ENCODE assay signal across 12 cellular contexts in genomic region chr10:3892440-3893101, GRCh38.
DNase-seq lines count a peak whose midpoint lies in the region; ATAC-seq and TF ChIP-seq lines count a peak whose summit lies in the region.
"Had no signal": no experiment of that assay in that cellular context is flagged by ENCODE, and none has a peak within 500 bp of the region (broad histone marks: within the 10 kb centered on the region; RNA-seq: fewer than 3 reads in every experiment).

No MANE protein-coding gene starts in this region.

- peak overlapping the region; percentile 85 to 98 (median 94) for H3K27ac Mint-ChIP-seq in CD4-positive, alpha-beta memory T cell
- H3K27ac Mint-ChIP-seq in T-cell: peak overlapping the region; percentile 82 to 92
- H3K27ac Mint-ChIP-seq in GM23338: no peak overlapping the region

- H3K27me3 Mint-ChIP-seq in CD4-positive, alpha-beta memory T cell: no peaks in the 10 kb centered on the region
- no peaks in the 10 kb centered on the region for H3K27me3 Mint-ChIP-seq in T-cell
- H3K27me3 Mint-ChIP-seq in GM23338 (ENCODE audit: insufficient read depth, low read depth, poor library complexity): peaks cover 7% of the 10 kb centered on the region

- H3K4me1 Mint-ChIP-seq in CD4-positive, alpha-beta memory T cell: peaks cover 33 to 77% (median 55%) of the 10 kb centered on the region in 4 donors
- H3K4me1 Mint-ChIP-seq in T-cell (peaks cover 15 to 57% (median 38%) of the 10 kb centered on the region in 3 donors), GM23338 (peaks cover 18% of the 10 kb centered on the region)

- H3K9me2 ChIP-seq in GM23338 (ENCODE audit: insufficient read depth): 0 out of 2 replicates have a peak, but pooled peaks cover 3% of the 10 kb centered on the region

- H3K4me3 ChIP-seq in CD4-positive, alpha-beta memory T cell (ENCODE audit: low read length in 2 of 2): no peak overlapping the region
- H3K4me3 ChIP-seq in osteoblast (ENCODE audit: insufficient read depth, low read length) (no peak overlapping the region), psoas muscle (no peak overlapping the region), WERI-Rb-1 (ENCODE audit: low read depth, low read length) (no peak overlapping the region), GM23338 (no peak overlapping the region)
- H3K4me3 ChIP-seq: coronary artery, MG63 had no signal

- H3K4me3 Mint-ChIP-seq in CD4-positive, alpha-beta memory T cell: peak overlapping the region in 7 of 8 donors; percentile 24 to 63 (median 45)
- peak overlapping the region in 2 of 3 donors; percentile 29 to 55 for H3K4me3 Mint-ChIP-seq in T-cell
- no peak overlapping the region for H3K4me3 Mint-ChIP-seq in GM23338

- H4K20me1 ChIP-seq in osteoblast (ENCODE audit: insufficient read depth, low read length) (no peaks in the 10 kb centered on the region), GM23338 (replicated peaks; ENCODE audit: insufficient read depth) (no peaks in the 10 kb centered on the region)

- H3K4me2 ChIP-seq in osteoblast (ENCODE audit: insufficient read depth, low read length): no peak overlapping the region
- H3K4me2 ChIP-seq in GM23338: no peak overlapping the region

- ATAC-seq in T-cell (replicated peaks in 1 of 4) (peak; percentile 56 to 79 (median 74)), psoas muscle (no peak), GM23338 (no peak)

- WGBS in psoas muscle, 3 donors: 75 to 84% (median 77%) methylated on average over 6 of the region's 6 CpGs

- no peaks in the 10 kb centered on the region for H3K36me3 ChIP-seq in CD4-positive, alpha-beta memory T cell (ENCODE audit: insufficient read depth, low read length)
- H3K36me3 ChIP-seq in osteoblast (ENCODE audit: insufficient read depth, low read length) (no peaks in the 10 kb centered on the region), psoas muscle (ENCODE audit: insufficient read depth in 1 of 2, low read depth in 1 of 2) (no peaks in the 10 kb centered on the region), WERI-Rb-1 (no peaks in the 10 kb centered on the region), GM23338 (ENCODE audit: insufficient read depth) (no peaks in the 10 kb centered on the region)
- H3K36me3 ChIP-seq: MG63 had no signal

- H3K4me1 ChIP-seq in CD4-positive, alpha-beta memory T cell (ENCODE audit: insufficient read depth, low read length): peaks cover 58% of the 10 kb centered on the region
- peaks cover 43% of the 10 kb centered on the region for H3K4me1 ChIP-seq in osteoblast (ENCODE audit: insufficient read depth, low read length)
- peaks cover 7% of the 10 kb centered on the region for H3K4me1 ChIP-seq in psoas muscle
- no peaks in the 10 kb centered on the region for H3K4me1 ChIP-seq in GM23338 (ENCODE audit: insufficient read depth)

- H3K79me2 ChIP-seq in osteoblast (ENCODE audit: insufficient read depth, low read length) (no peaks in the 10 kb centered on the region), GM23338 (replicated peaks; ENCODE audit: insufficient read depth) (no peaks in the 10 kb centered on the region)

- H3K36me3 Mint-ChIP-seq in CD4-positive, alpha-beta memory T cell: no peaks in the 10 kb centered on the region
- H3K36me3 Mint-ChIP-seq in T-cell (no peaks in the 10 kb centered on the region), GM23338 (ENCODE audit: low read depth) (no peaks in the 10 kb centered on the region)

- CTCF ChIA-PET in CD4-positive, alpha-beta memory T cell (lab: Charles Lee; ENCODE audit: partially characterized antibody): interaction anchor here (0.8 to 2.2 kb wide), 6 partner anchors 9 to 111 kb away, joined by 3 to 6 read pairs (median 4); no protein-coding TSS in a partner anchor
- CTCF ChIA-PET in T-cell (lab: Charles Lee): interaction anchor here in 1 of 2 donors (0.9 to 1.4 kb wide), 4 partner anchors 17 to 114 kb away, joined by 3 read pairs; no protein-coding TSS in a partner anchor

- H3K9me3 Mint-ChIP-seq in CD4-positive, alpha-beta memory T cell: peaks cover 0 to 2% (median 0%) of the 10 kb centered on the region in 8 donors
- no peaks in the 10 kb centered on the region for H3K9me3 Mint-ChIP-seq in T-cell
- no peaks in the 10 kb centered on the region for H3K9me3 Mint-ChIP-seq in GM23338

- no peaks in the 10 kb centered on the region for H3K27me3 ChIP-seq in CD4-positive, alpha-beta memory T cell (ENCODE audit: insufficient read depth, low read length)
- no peaks in the 10 kb centered on the region for H3K27me3 ChIP-seq in osteoblast (ENCODE audit: insufficient read depth, low read length)
- no peaks in the 10 kb centered on the region for H3K27me3 ChIP-seq in psoas muscle (ENCODE audit: insufficient read depth in 3 of 3, low read length in 2 of 3)
- no peaks in the 10 kb centered on the region for H3K27me3 ChIP-seq in WERI-Rb-1 (ENCODE audit: insufficient read depth, low read depth, severe bottlenecking)
- H3K27me3 ChIP-seq in GM23338 (ENCODE audit: insufficient read depth): no peaks in the 10 kb centered on the region
- H3K27me3 ChIP-seq: MG63 had no signal

- H2AFZ ChIP-seq in osteoblast (ENCODE audit: low read length) (peak overlapping the region; percentile 18), GM23338 (no peak overlapping the region)

- TF ChIP-seq CTCF in osteoblast (IDR thresholded peaks at IDR 0.05; ENCODE audit: extremely low read depth, low read depth, low read length) (no peak), psoas muscle (IDR thresholded peaks at IDR 0.05) (no peak), WERI-Rb-1 (IDR thresholded peaks at IDR 0.05; ENCODE audit: low read depth, low read length) (no peak), GM23338 (conservative IDR thresholded peaks at IDR 0.05; ENCODE audit: low read depth in 2 of 2) (no peak)

- DNase-seq in CD4-positive, alpha-beta memory T cell: peak; percentile 67 to 80 (median 73)
- DNase-seq in T-cell (peak in 9 of 34 experiments; percentile 3 to 34 (median 21)), dermis microvascular lymphatic vessel endothelial cell (ENCODE audit: low read depth in 2 of 2) (peak; percentile 82 to 95), osteoblast (ENCODE audit: insufficient read length, low spot score, missing footprints) (no peak), NCI-H128 (lab: John Stamatoyannopoulos, UW; ENCODE audit: unreplicated experiment) (no peak), psoas muscle (no peak), WERI-Rb-1 (no peak), GM23338 (ENCODE audit: low spot score) (no peak)
- DNase-seq: MG63, NCI-H524 had no signal

- POLR2A ChIA-PET in CD4-positive, alpha-beta memory T cell (lab: Charles Lee; ENCODE audit: partially characterized antibody): interaction anchor here (0.9 to 11.9 kb wide), 28 partner anchors 10 to 188 kb away, joined by 3 to 289 read pairs (median 4); partner anchors contain the start of gene KLF6
- POLR2A ChIA-PET in T-cell (lab: Charles Lee): interaction anchor here in 1 of 2 donors (0.6 to 3.6 kb wide), 11 partner anchors 17 to 139 kb away, joined by 3 to 32 read pairs (median 6); partner anchors contain the start of gene KLF6

- H3K27ac ChIP-seq in CD4-positive, alpha-beta memory T cell (ENCODE audit: low read depth, low read length): peak overlapping the region; percentile 89
- H3K27ac ChIP-seq in osteoblast (ENCODE audit: low read depth, low read length) (peak overlapping the region; percentile 63), psoas muscle (no peak overlapping the region), WERI-Rb-1 (no peak overlapping the region), GM23338 (ENCODE audit: low read depth) (no peak overlapping the region)
- H3K27ac ChIP-seq: C4-2B, coronary artery had no signal

- H3K9me3 ChIP-seq in CD4-positive, alpha-beta memory T cell (ENCODE audit: control insufficient read depth in 1 of 2, low read length in 2 of 2): no peaks in the 10 kb centered on the region
- H3K9me3 ChIP-seq in osteoblast (ENCODE audit: low read depth, low read length) (no peaks in the 10 kb centered on the region), psoas muscle (no peaks in the 10 kb centered on the region), WERI-Rb-1 (ENCODE audit: severe bottlenecking) (no peaks in the 10 kb centered on the region)
- H3K9me3 ChIP-seq: MG63 had no signal

- no peaks in the 10 kb centered on the region for H3F3A ChIP-seq in GM23338 (replicated peaks; ENCODE audit: low read depth)

- intact Hi-C loops in CD4-positive, alpha-beta memory T cell (cut with micrococcal nuclease): loop anchor here (1.0 to 5.0 kb wide), 4 partner anchors 18 to 110 kb away; no protein-coding TSS in a partner anchor
- intact Hi-C loops in psoas muscle (cut with DNase I): no loop called here

TF ChIP-seq in GM23338, 12 proteins besides CTCF, POLR2A, EP300 and RAD21:
- TF ChIP-seq STAT1 (IDR thresholded peaks at IDR 0.05; ENCODE audit: unreplicated experiment) (no peak), EZH2 (IDR thresholded peaks at IDR 0.05; ENCODE audit: low read depth, unreplicated experiment) (no peak), EZH2phosphoT487 (IDR thresholded peaks at IDR 0.05; ENCODE audit: unreplicated experiment) (no peak), ZNF331 (CRISPR knock-in tag; IDR thresholded peaks at IDR 0.05; ENCODE audit: low read depth) (no peak), JUNB (IDR thresholded peaks at IDR 0.05; ENCODE audit: unreplicated experiment) (no peak)

Comparison
In these comparisons a context has a peak if more than half of its experiments do, and no peak if none do; other contexts are left out.
1. DNase-seq: peak in CD4-positive, alpha-beta memory T cell (5 of 5) and dermis microvascular lymphatic vessel endothelial cell (2 of 2); none in osteoblast (single experiment), NCI-H128 (single experiment), psoas muscle (0 of 2), WERI-Rb-1 (single experiment) and GM23338 (single experiment).
2. H3K27ac ChIP-seq: peak in CD4-positive, alpha-beta memory T cell (single experiment) and osteoblast (single experiment); none in psoas muscle (single experiment), WERI-Rb-1 (single experiment) and GM23338 (single experiment).
3. ATAC-seq: peak in T-cell (4 of 4); none in psoas muscle (0 of 4) and GM23338 (single experiment).